17 cellular contexts compared by ENCODE assay signal in genomic region chr2:233312874-233313273, GRCh38. TPM values are rescaled to one million over a fixed set of nuclear protein-coding genes. Genes with fewer than 3 reads are reported as not detected.
DNase-seq lines count a peak whose midpoint lies in the region; ATAC-seq, FAIRE-seq and TF ChIP-seq lines count a peak whose summit lies in the region.
"Had no signal": no experiment of that assay in that cellular context is flagged by ENCODE, and none has a peak within 500 bp of the region (broad histone marks: within the 10 kb centered on the region; RNA-seq: fewer than 3 reads in every experiment).

No MANE protein-coding gene starts in this region.

- no peak for TF ChIP-seq RAD21 in HepG2 (CRISPR knock-in tag; IDR thresholded peaks at IDR 0.05)
- TF ChIP-seq RAD21 in GM12878 (IDR thresholded peaks at IDR 0.05; ENCODE audit: insufficient read depth, low read depth, low read length) = no peak

- SMC1A ChIA-PET in GM12878 (lab: Charles Lee; ENCODE audit: uncharacterized antibody, unreplicated experiment) = no interaction called here

- CTCF ChIA-PET in HepG2 (lab: Yijun Ruan, JAX; ENCODE audit: low intra/inter-chr PET ratio, low total read pairs) = no interaction called here
- CTCF ChIA-PET in GM12878 (lab: Yijun Ruan, JAX) = no interaction called here

- H3K4me2 ChIP-seq in HepG2 (ENCODE audit: low read depth, low read length) (peak overlapping the region; percentile 25; the same call in 1 of the 2 replicates), GM12878 (ENCODE audit: control insufficient read depth, insufficient read depth) (peak overlapping the region; percentile 60; the same call in 1 of the 2 replicates)

- DNase-seq in HepG2 (ENCODE audit: low spot score) (no peak), right lobe of liver (no peak), GM12878 (ENCODE audit: low read depth, low spot score) (no peak), EL (no peak)
- no peak for DNase-seq in effector CD8-positive, alpha-beta T cell (lab: John Stamatoyannopoulos, UW)
- DNase-seq: CD4-positive, CD25-positive, alpha-beta regulatory T cell; NCI-H1436 treated with DMSO at 0.1 percent for 48 hours; NCI-H2081; NCI-H510A treated with DMSO at 0.1 percent for 48 hours had no signal

- RAD21 ChIA-PET in GM12878 (lab: Charles Lee; ENCODE audit: unreplicated experiment) = interaction anchor here (0.6 kb wide), 1 partner anchor 10 kb away, joined by 3 read pairs; no protein-coding TSS in a partner anchor

- H3K27ac ChIP-seq in HepG2 (ENCODE audit: extremely low read length, insufficient read depth, low read length) = no peak overlapping the region
- no peak overlapping the region for H3K27ac ChIP-seq in right lobe of liver
- no peak overlapping the region for H3K27ac ChIP-seq in GM12878 (ENCODE audit: control insufficient read depth, insufficient read depth)

- H4K20me1 ChIP-seq in HepG2 (ENCODE audit: insufficient read depth, low read length) (no peaks in the 10 kb centered on the region), GM12878 (ENCODE audit: control insufficient read depth, insufficient read depth) (no peaks in the 10 kb centered on the region)

- WGBS in HepG2 (ENCODE audit: low lambda C conversion rate) = 3% methylated on average over 8 of the region's 8 CpGs
- 72% methylated on average over 7 of the region's 8 CpGs for WGBS in right lobe of liver (ENCODE audit: insufficient coverage, low coverage, low lambda C conversion rate, missing lambda C conversion rate)
- WGBS in GM12878 (ENCODE audit: insufficient coverage, insufficient replicate concordance, low lambda C conversion rate, missing lambda C conversion rate) = 4% methylated on average over 8 of the region's 8 CpGs

- TF ChIP-seq POLR2A in HepG2 (IDR thresholded peaks at IDR 0.05; ENCODE audit: insufficient read depth in 1 of 2, low read depth in 2 of 2, low read length in 2 of 2) (no peak), right lobe of liver (IDR thresholded peaks at IDR 0.05) (no peak), GM12878 (IDR thresholded peaks at IDR 0.05; ENCODE audit: low read depth, low read length) (no peak)

- H3K4me3 ChIP-seq in HepG2 (replicated peaks in 1 of 3; ENCODE audit: insufficient read depth in 1 of 3, low read depth in 2 of 3, low read length in 3 of 3) (no peak overlapping the region), right lobe of liver (no peak overlapping the region), GM12878 (no peak overlapping the region)

- TF ChIP-seq CTCF in HepG2 (CRISPR knock-in tag; IDR thresholded peaks at IDR 0.05) (no peak), right lobe of liver (IDR thresholded peaks at IDR 0.05) (no peak), GM12878 (IDR thresholded peaks at IDR 0.05 in 2 of 3, conservative IDR thresholded peaks at IDR 0.05 in 1 of 3; ENCODE audit: control insufficient read depth in 2 of 3, extremely low read depth in 1 of 3, insufficient read depth in 1 of 3, low read depth in 3 of 3, low read length in 3 of 3) (no peak)

- in situ Hi-C loops in HepG2 (cut with HindIII; ENCODE audit: extremely low pct_ligation_motif_present, low pct_unique_long_range_greater_than_20kb) (loop anchor here (25.0 kb wide), 1 partner anchor 524 kb away; no protein-coding TSS in a partner anchor), GM12878 (cut with MboI) (no loop called here)

- peaks cover 7% of the 10 kb centered on the region for H3K4me1 ChIP-seq in HepG2 (ENCODE audit: insufficient read depth, low read length)
- no peaks in the 10 kb centered on the region for H3K4me1 ChIP-seq in right lobe of liver
- H3K4me1 ChIP-seq in GM12878 (ENCODE audit: control insufficient read depth, insufficient read depth, low read length) = peaks cover 15% of the 10 kb centered on the region

- ATAC-seq in HepG2 = peak; percentile 53
- no peak for ATAC-seq in right lobe of liver
- ATAC-seq in GM21529 (IDR thresholded peaks at IDR 0.05; ENCODE audit: unreplicated experiment) = peak; percentile 51
- ATAC-seq in GM12878 = peak; percentile 62
- ATAC-seq in GM19455 (IDR thresholded peaks at IDR 0.05; ENCODE audit: unreplicated experiment) = no peak
- ATAC-seq in HG03354 (IDR thresholded peaks at IDR 0.05; ENCODE audit: poor library complexity, severe bottlenecking, unreplicated experiment) = no peak

- no peaks in the 10 kb centered on the region for H3K9me3 ChIP-seq in HepG2 (ENCODE audit: low read length)
- H3K9me3 ChIP-seq in right lobe of liver = no peaks in the 10 kb centered on the region
- no peaks in the 10 kb centered on the region for H3K9me3 ChIP-seq in GM12878 (replicated peaks; ENCODE audit: control insufficient read depth, insufficient read depth, low read length)

- no peak overlapping the region for H2AFZ ChIP-seq in HepG2 (ENCODE audit: low read length)
- no peak overlapping the region; the same call in 1 of the 2 replicates for H2AFZ ChIP-seq in GM12878 (ENCODE audit: control insufficient read depth, low read depth, low read length)

- FAIRE-seq in HepG2 (lab: Jason Lieb, UNC) = no peak
- FAIRE-seq in GM12878 (lab: Jason Lieb, UNC) = no peak
- FAIRE-seq: A204.1, GM19239, H54 had no signal

- peaks cover 0 to 17% of the 10 kb centered on the region in 2 experiments; a peak in 1 of 5 replicates for H3K27me3 ChIP-seq in HepG2 (ENCODE audit: control insufficient read depth in 1 of 2, insufficient read depth in 2 of 2, low read length in 2 of 2)
- H3K27me3 ChIP-seq in right lobe of liver = no peaks in the 10 kb centered on the region
- no peaks in the 10 kb centered on the region for H3K27me3 ChIP-seq in GM12878 (replicated peaks in 1 of 2; ENCODE audit: control insufficient read depth in 2 of 2, insufficient read depth in 2 of 2, low read length in 1 of 2)

- H3K9ac ChIP-seq in HepG2 (ENCODE audit: insufficient read depth, low read depth, low read length) (no peak overlapping the region), GM12878 (ENCODE audit: control insufficient read depth, insufficient read depth, low read length) (no peak overlapping the region)

- BruUV-seq in HepG2 (replicated peaks; lab: Mats Ljungman, UMichigan) (no TSS peak), GM12878 (replicated peaks; lab: Mats Ljungman, UMichigan) (no TSS peak)

- H3K36me3 ChIP-seq in HepG2 (replicated peaks in 1 of 2; ENCODE audit: control insufficient read depth in 1 of 2, insufficient read depth in 2 of 2, low read length in 2 of 2) (no peaks in the 10 kb centered on the region), right lobe of liver (no peaks in the 10 kb centered on the region), GM12878 (ENCODE audit: control insufficient read depth in 2 of 2, insufficient read depth in 2 of 2, low read length in 1 of 2) (no peaks in the 10 kb centered on the region)

- TF ChIP-seq EP300 in HepG2 (IDR thresholded peaks at IDR 0.05; ENCODE audit: low read depth in 2 of 2, low read length in 2 of 2) (no peak), HepG2 (CRISPR knock-in tag; IDR thresholded peaks at IDR 0.05; ENCODE audit: borderline replicate concordance) (no peak), GM12878 (IDR thresholded peaks at IDR 0.05; ENCODE audit: borderline replicate concordance in 1 of 2, control insufficient read depth in 1 of 2, low read depth in 2 of 2, low read length in 2 of 2) (no peak)

- intact Hi-C loops in HepG2 (cut with micrococcal nuclease; ENCODE audit: unreplicated experiment) = no loop called here
- intact Hi-C loops in right lobe of liver (cut with DNase I) = no loop called here
- intact Hi-C loops in GM12878 (cut with micrococcal nuclease; ENCODE audit: unreplicated experiment) = loop anchor here (10.0 kb wide), 1 partner anchor 132 kb away; no protein-coding TSS in a partner anchor

- POLR2A ChIA-PET in HepG2 (lab: Yijun Ruan, JAX) = no interaction called here
- POLR2A ChIA-PET in GM12878 (lab: Charles Lee) = no interaction called here

- H3K79me2 ChIP-seq in HepG2 (ENCODE audit: insufficient read depth, low read length) (no peaks in the 10 kb centered on the region), GM12878 (ENCODE audit: control insufficient read depth, insufficient read depth, low read length) (no peaks in the 10 kb centered on the region)

RNA-seq across cellular contexts. Expression of gene SAG, which starts 5.3 kb away (rescaled TPM):
- total RNA-seq in HepG2 (2016; rRNA removed; fragmentation: Illumina TruSeq; extraction: Trizol) (not detected in 2 replicates), right lobe of liver (not detected), GM12878 (2014; rRNA removed) (not detected in 2 replicates), GM12878 (2014; rRNA removed; fragmentation: Illumina TruSeq; extraction: Trizol) (not detected in 2 replicates), GM12878 (2021) (0.69 TPM in 1 of 2 replicates, not detected in the other)
- total RNA-seq in HepG2 (2016; cell fraction: cytosol; rRNA removed; fragmentation: Illumina TruSeq; extraction: Trizol; ENCODE audit: low read depth) = not detected in 2 replicates
- not detected in 2 replicates for total RNA-seq in HepG2 (2016; cell fraction: insoluble cytoplasmic fraction; rRNA removed; fragmentation: Illumina TruSeq; extraction: Trizol)
- not detected in 2 replicates for total RNA-seq in HepG2 (2016; cell fraction: membrane; rRNA removed; fragmentation: Illumina TruSeq; extraction: Trizol)
- total RNA-seq in HepG2 (2016; cell fraction: nucleus; rRNA removed; fragmentation: Illumina TruSeq; extraction: Trizol) = not detected in 2 replicates
- polyA plus RNA-seq in HepG2 (2011; rRNA removed) (not detected in 2 replicates), GM12878 (2011; rRNA removed) (not detected in 2 replicates), GM12878 (2014; fragmentation: Illumina TruSeq; extraction: Trizol) (0.06 TPM in 1 of 2 replicates, not detected in the other), GM12878 (2014; fragmentation: Nextera tagmentation; extraction: Ambion mirVana) (under 1 TPM in 1 of 2 experiments, not detected in 1; 0.47 TPM), GM12878 (2014; rRNA removed) (not detected in 2 replicates), GM12878 (2016; fragmentation: Nextera tagmentation; extraction: Ambion mirVana) (not detected)
- polyA plus RNA-seq in HepG2 (2011; cell fraction: cytosol; rRNA removed) = not detected in 2 replicates
- 0.31 TPM in 1 of 2 replicates, not detected in the other for polyA plus RNA-seq in HepG2 (2011; cell fraction: nucleus; rRNA removed)
- polyA plus RNA-seq in HepG2 (2012) = not detected in 2 replicates
- not detected in 2 replicates for polyA plus RNA-seq in HepG2 (2016; cell fraction: cytosol; fragmentation: Illumina TruSeq; extraction: Trizol; ENCODE audit: low read depth)
- not detected in 2 replicates for polyA plus RNA-seq in HepG2 (2016; cell fraction: insoluble cytoplasmic fraction; fragmentation: Illumina TruSeq; extraction: Trizol; ENCODE audit: low read depth)
- polyA plus RNA-seq in HepG2 (2016; cell fraction: membrane; fragmentation: Illumina TruSeq; extraction: Trizol; ENCODE audit: low read depth) = not detected in 2 replicates
- not detected in 2 replicates for polyA plus RNA-seq in HepG2 (2016; cell fraction: nucleus; fragmentation: Illumina TruSeq; extraction: Trizol; ENCODE audit: insufficient read depth, low read depth)
- polyA minus RNA-seq in HepG2 (2011; rRNA and poly(A)+ RNA removed; ENCODE audit: low replicate concordance) = not detected in 2 replicates
- polyA minus RNA-seq in HepG2 (2011; cell fraction: cytosol; rRNA and poly(A)+ RNA removed) = not detected in 2 replicates
- not detected in 2 replicates for polyA minus RNA-seq in HepG2 (2011; cell fraction: nucleus; rRNA and poly(A)+ RNA removed)
- 0.08 and 0.10 TPM in 2 replicates for total RNA-seq in GM12878 (2013; cell fraction: nucleolus; rRNA removed)
- 0.09 TPM for polyA plus RNA-seq in GM12878 (2011; ENCODE audit: low read depth)
- polyA plus RNA-seq in GM12878 (2011; cell fraction: cytosol; rRNA removed) = 0.01 TPM in 1 of 2 replicates, not detected in the other
- not detected in 2 replicates for polyA plus RNA-seq in GM12878 (2011; cell fraction: nucleus; rRNA removed)
- 0.04 and 0.48 TPM in 2 replicates for polyA plus RNA-seq in GM12878 (2012)
- not detected in 2 replicates for polyA minus RNA-seq in GM12878 (2011; rRNA and poly(A)+ RNA removed)
- not detected in 2 replicates for polyA minus RNA-seq in GM12878 (2011; cell fraction: cytosol; rRNA and poly(A)+ RNA removed)
- not detected in 2 replicates for polyA minus RNA-seq in GM12878 (2011; cell fraction: nucleus; rRNA and poly(A)+ RNA removed)
- total RNA-seq: G401, LHCN-M2 had no signal
- polyA plus RNA-seq: CD4-positive, CD25-positive, alpha-beta regulatory T cell had no signal

RNA-seq across cellular contexts. Expression of gene DGKD, which starts 41.4 kb away (rescaled TPM):
- total RNA-seq in HepG2 (2016; rRNA removed; fragmentation: Illumina TruSeq; extraction: Trizol) (20.6 and 24.5 TPM in 2 replicates), right lobe of liver (10 to 100 TPM in 4 of 6 experiments, 1 to 10 TPM in 2; 6.5 to 16.6 (median 14.2) TPM), GM12878 (2014; rRNA removed) (22.6 and 29.2 TPM in 2 replicates), GM12878 (2014; rRNA removed; fragmentation: Illumina TruSeq; extraction: Trizol) (25.2 and 25.6 TPM in 2 replicates), GM12878 (2021) (81.9 and 82.7 TPM in 2 replicates)
- total RNA-seq in HepG2 (2016; cell fraction: cytosol; rRNA removed; fragmentation: Illumina TruSeq; extraction: Trizol; ENCODE audit: low read depth) = 14.8 and 17.4 TPM in 2 replicates
- total RNA-seq in HepG2 (2016; cell fraction: insoluble cytoplasmic fraction; rRNA removed; fragmentation: Illumina TruSeq; extraction: Trizol) = 16.3 and 24.8 TPM in 2 replicates
- total RNA-seq in HepG2 (2016; cell fraction: membrane; rRNA removed; fragmentation: Illumina TruSeq; extraction: Trizol) = 17.6 and 18.2 TPM in 2 replicates
- 42.7 and 44.6 TPM in 2 replicates for total RNA-seq in HepG2 (2016; cell fraction: nucleus; rRNA removed; fragmentation: Illumina TruSeq; extraction: Trizol)
- polyA plus RNA-seq in HepG2 (2011; rRNA removed) (33.2 and 40.3 TPM in 2 replicates), GM12878 (2011; rRNA removed) (12.0 and 15.4 TPM in 2 replicates), GM12878 (2014; fragmentation: Illumina TruSeq; extraction: Trizol) (18.6 and 28.5 TPM in 2 replicates), GM12878 (2014; fragmentation: Nextera tagmentation; extraction: Ambion mirVana) (1 to 10 TPM; 2.7 to 3.1 TPM), GM12878 (2014; rRNA removed) (53.5 and 57.9 TPM in 2 replicates), GM12878 (2016; fragmentation: Nextera tagmentation; extraction: Ambion mirVana) (10 to 100 TPM; 29.2 to 32.1 TPM)
- 13.1 and 13.6 TPM in 2 replicates for polyA plus RNA-seq in HepG2 (2011; cell fraction: cytosol; rRNA removed)
- 303 and 327 TPM in 2 replicates for polyA plus RNA-seq in HepG2 (2011; cell fraction: nucleus; rRNA removed)
- polyA plus RNA-seq in HepG2 (2012) = 46.9 and 49.5 TPM in 2 replicates
- 5.9 and 7.2 TPM in 2 replicates for polyA plus RNA-seq in HepG2 (2016; cell fraction: cytosol; fragmentation: Illumina TruSeq; extraction: Trizol; ENCODE audit: low read depth)
- 8.2 and 10.8 TPM in 2 replicates for polyA plus RNA-seq in HepG2 (2016; cell fraction: insoluble cytoplasmic fraction; fragmentation: Illumina TruSeq; extraction: Trizol; ENCODE audit: low read depth)
- 5.2 and 5.9 TPM in 2 replicates for polyA plus RNA-seq in HepG2 (2016; cell fraction: membrane; fragmentation: Illumina TruSeq; extraction: Trizol; ENCODE audit: low read depth)
- 119 and 132 TPM in 2 replicates for polyA plus RNA-seq in HepG2 (2016; cell fraction: nucleus; fragmentation: Illumina TruSeq; extraction: Trizol; ENCODE audit: insufficient read depth, low read depth)
- 44.8 and 91.4 TPM in 2 replicates for polyA minus RNA-seq in HepG2 (2011; rRNA and poly(A)+ RNA removed; ENCODE audit: low replicate concordance)
- polyA minus RNA-seq in HepG2 (2011; cell fraction: cytosol; rRNA and poly(A)+ RNA removed) = 13.3 and 16.4 TPM in 2 replicates
- 54.7 and 79.4 TPM in 2 replicates for polyA minus RNA-seq in HepG2 (2011; cell fraction: nucleus; rRNA and poly(A)+ RNA removed)
- 96.2 and 112 TPM in 2 replicates for total RNA-seq in GM12878 (2013; cell fraction: nucleolus; rRNA removed)
- 55.1 TPM for polyA plus RNA-seq in GM12878 (2011; ENCODE audit: low read depth)
- 7.8 and 9.9 TPM in 2 replicates for polyA plus RNA-seq in GM12878 (2011; cell fraction: cytosol; rRNA removed)
- 110 and 119 TPM in 2 replicates for polyA plus RNA-seq in GM12878 (2011; cell fraction: nucleus; rRNA removed)
- 70.0 and 82.2 TPM in 2 replicates for polyA plus RNA-seq in GM12878 (2012)
- 25.9 and 28.8 TPM in 2 replicates for polyA minus RNA-seq in GM12878 (2011; rRNA and poly(A)+ RNA removed)
- polyA minus RNA-seq in GM12878 (2011; cell fraction: cytosol; rRNA and poly(A)+ RNA removed) = 4.5 and 6.2 TPM in 2 replicates
- polyA minus RNA-seq in GM12878 (2011; cell fraction: nucleus; rRNA and poly(A)+ RNA removed) = 16.9 and 28.6 TPM in 2 replicates

Comparison
In these comparisons a context has a peak if more than half of its experiments do, and no peak if none do; other contexts are left out.
1. ATAC-seq: peak in HepG2 (single experiment), GM21529 (single experiment) and GM12878 (single experiment); none in right lobe of liver (0 of 4), GM19455 (single experiment) and HG03354 (single experiment).